Comparison of ENCODE assay signal across 23 cellular contexts in genomic region chr12:27194644-27195043, GRCh38. TPM values are rescaled to one million over a fixed set of nuclear protein-coding genes. Genes with fewer than 3 reads are reported as not detected.
DNase-seq lines count a peak whose midpoint lies in the region; ATAC-seq and TF ChIP-seq lines count a peak whose summit lies in the region.
"Had no signal": no experiment of that assay in that cellular context is flagged by ENCODE, and none has a peak within 500 bp of the region (broad histone marks: within the 10 kb centered on the region; RNA-seq: fewer than 3 reads in every experiment).

No MANE protein-coding gene starts in this region.

- H3K27me3 ChIP-seq in SJSA1 (replicated peaks) = no peaks in the 10 kb centered on the region
- no peaks in the 10 kb centered on the region for H3K27me3 ChIP-seq in muscle layer of colon (ENCODE audit: control insufficient read depth in 1 of 2, insufficient read depth in 2 of 2, low read length in 2 of 2)
- no peaks in the 10 kb centered on the region for H3K27me3 ChIP-seq in thoracic aorta (replicated peaks; ENCODE audit: insufficient read depth)

- H3K27ac ChIP-seq in SJSA1 (peak overlapping the region; percentile 53; the same call in 1 of the 2 replicates), muscle layer of colon (ENCODE audit: low read depth, low read length) (peak overlapping the region; percentile 73), thoracic aorta (peak overlapping the region; percentile 93 to 97)

- H3K9me3 ChIP-seq in SJSA1 (replicated peaks) (no peaks in the 10 kb centered on the region), muscle layer of colon (ENCODE audit: low read length) (no peaks in the 10 kb centered on the region), thoracic aorta (no peaks in the 10 kb centered on the region)
- H3K9me3 ChIP-seq: SK-N-SH had no signal

- no peak for TF ChIP-seq CTCF in thoracic aorta (IDR thresholded peaks at IDR 0.05)

- DNase-seq in SJSA1 (ENCODE audit: low read depth in 1 of 2, low spot score in 2 of 2) = no peak
- peak; percentile 7 for DNase-seq in astrocyte of the hippocampus (ENCODE audit: low read depth, low spot score)
- no peak for DNase-seq in thoracic aorta (ENCODE audit: low spot score)
- no peak for DNase-seq in NCI-H1417 (lab: John Stamatoyannopoulos, UW)
- no peak for DNase-seq in activated CD4-positive, alpha-beta T cell treated with anti-CD3 and anti-CD28 coated beads, Interleukin-2, amount 50 U/mL, for 48 hours
- DNase-seq: activated CD4-positive, CD25-positive, alpha-beta regulatory T cell treated with anti-CD3 and anti-CD28 coated beads, Interleukin-2, amount 50 U/mL, for 72 hours; activated CD8-positive, alpha-beta T cell treated with anti-CD3 and anti-CD28 coated beads, Interleukin-2, amount 10 ng/mL, durations not matched to agents 7 days and 5 days; activated effector memory CD4-positive, alpha-beta T cell treated with Interleukin-2 at 50 U/mL for 16 hours; activated T-cell treated with anti-CD3 and anti-CD28 coated beads for 4 hours; COR-L47; H9; naive thymus-derived CD4-positive, alpha-beta T cell; NCI-H1048; NCI-H187; NCI-H2171 treated with DMSO at 0.1 percent for 48 hours; nucleus accumbens; SK-N-SH; small intestine; stimulated activated CD4-positive, alpha-beta T cell treated with anti-CD3 and anti-CD28 coated beads, Interleukin-1b, Interleukin-23, amount 100 ng/mL, for 48 hours; stimulated activated CD8-positive, alpha-beta memory T cell treated with anti-CD3 and anti-CD28 coated beads, Interleukin-4, amount 100 ng/mL, for 48 hours; T-helper 17 cell had no signal

- no peaks in the 10 kb centered on the region for H3K36me3 ChIP-seq in SJSA1
- no peaks in the 10 kb centered on the region for H3K36me3 ChIP-seq in muscle layer of colon (ENCODE audit: insufficient read depth, low read length)
- H3K36me3 ChIP-seq in thoracic aorta = no peaks in the 10 kb centered on the region

- H3K4me1 ChIP-seq in SJSA1 (replicated peaks) (peaks cover 54% of the 10 kb centered on the region), muscle layer of colon (ENCODE audit: insufficient read depth, low read length) (peaks cover 66% of the 10 kb centered on the region), thoracic aorta (ENCODE audit: control insufficient read depth in 1 of 2, low read depth in 2 of 2) (peaks cover 44 to 83% of the 10 kb centered on the region in 2 donors)

- ATAC-seq in thoracic aorta (ENCODE audit: insufficient number of reproducible peaks, low FRiP score, low read depth) (no peak), HG03442 (IDR thresholded peaks at IDR 0.05; ENCODE audit: unreplicated experiment) (no peak)
- ATAC-seq: activated CD8-positive, alpha-beta T cell treated with anti-CD3 and anti-CD28 coated beads, Interleukin-2, amount 10 ng/mL, durations not matched to agents 7 days and 5 days; naive thymus-derived CD4-positive, alpha-beta T cell; T-helper 17 cell had no signal

- no peak overlapping the region for H3K9ac ChIP-seq in muscle layer of colon (ENCODE audit: low read length)
- H3K9ac ChIP-seq: SK-N-SH had no signal

- H3K4me3 ChIP-seq in SJSA1 = no peak overlapping the region
- no peak overlapping the region for H3K4me3 ChIP-seq in muscle layer of colon (ENCODE audit: low read depth in 1 of 2, low read length in 2 of 2)
- H3K4me3 ChIP-seq in thoracic aorta = no peak overlapping the region

RNA-seq across cellular contexts. Expression of gene STK38L, which starts 49.4 kb away (rescaled TPM):
- total RNA-seq in SJSA1 (2014; rRNA removed; shearing (Covaris generic)) = 39.4 and 46.4 TPM in 2 replicates
- total RNA-seq in thoracic aorta = 100 to 1,000 TPM; 216 to 227 TPM
